In the genomic region with DNA sequence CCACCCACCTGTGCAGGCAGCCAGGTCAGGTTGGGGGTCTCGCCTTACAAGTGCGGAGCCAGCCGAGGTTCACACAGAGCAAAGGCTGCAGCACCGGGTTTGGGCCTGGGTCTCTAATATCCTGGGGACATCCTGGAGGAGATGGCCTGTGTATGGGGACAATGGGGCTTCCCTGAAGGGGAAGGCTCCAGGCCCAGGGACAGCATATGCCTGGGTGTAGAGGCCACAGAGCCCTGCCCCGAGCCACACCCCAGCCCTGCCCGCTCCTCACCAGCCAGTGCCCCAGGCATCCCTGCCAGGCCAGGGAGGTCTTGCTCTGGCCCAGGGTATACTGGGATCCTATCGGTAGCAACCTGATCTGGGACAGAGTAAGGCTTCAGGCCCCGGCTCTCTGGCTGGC, we compare ENCODE assay signal across 1 cellular context.
TF ChIP-seq lines count a peak whose summit lies in the region.

No MANE protein-coding gene starts in this region.

TF ChIP-seq in A549, 52 proteins besides CTCF, POLR2A, EP300 and RAD21 (continued from another document):
- TF ChIP-seq, protein P1, sequence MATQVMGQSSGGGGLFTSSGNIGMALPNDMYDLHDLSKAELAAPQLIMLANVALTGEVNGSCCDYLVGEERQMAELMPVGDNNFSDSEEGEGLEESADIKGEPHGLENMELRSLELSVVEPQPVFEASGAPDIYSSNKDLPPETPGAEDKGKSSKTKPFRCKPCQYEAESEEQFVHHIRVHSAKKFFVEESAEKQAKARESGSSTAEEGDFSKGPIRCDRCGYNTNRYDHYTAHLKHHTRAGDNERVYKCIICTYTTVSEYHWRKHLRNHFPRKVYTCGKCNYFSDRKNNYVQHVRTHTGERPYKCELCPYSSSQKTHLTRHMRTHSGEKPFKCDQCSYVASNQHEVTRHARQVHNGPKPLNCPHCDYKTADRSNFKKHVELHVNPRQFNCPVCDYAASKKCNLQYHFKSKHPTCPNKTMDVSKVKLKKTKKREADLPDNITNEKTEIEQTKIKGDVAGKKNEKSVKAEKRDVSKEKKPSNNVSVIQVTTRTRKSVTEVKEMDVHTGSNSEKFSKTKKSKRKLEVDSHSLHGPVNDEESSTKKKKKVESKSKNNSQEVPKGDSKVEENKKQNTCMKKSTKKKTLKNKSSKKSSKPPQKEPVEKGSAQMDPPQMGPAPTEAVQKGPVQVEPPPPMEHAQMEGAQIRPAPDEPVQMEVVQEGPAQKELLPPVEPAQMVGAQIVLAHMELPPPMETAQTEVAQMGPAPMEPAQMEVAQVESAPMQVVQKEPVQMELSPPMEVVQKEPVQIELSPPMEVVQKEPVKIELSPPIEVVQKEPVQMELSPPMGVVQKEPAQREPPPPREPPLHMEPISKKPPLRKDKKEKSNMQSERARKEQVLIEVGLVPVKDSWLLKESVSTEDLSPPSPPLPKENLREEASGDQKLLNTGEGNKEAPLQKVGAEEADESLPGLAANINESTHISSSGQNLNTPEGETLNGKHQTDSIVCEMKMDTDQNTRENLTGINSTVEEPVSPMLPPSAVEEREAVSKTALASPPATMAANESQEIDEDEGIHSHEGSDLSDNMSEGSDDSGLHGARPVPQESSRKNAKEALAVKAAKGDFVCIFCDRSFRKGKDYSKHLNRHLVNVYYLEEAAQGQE (IDR thresholded peaks at IDR 0.05), result no peak
- TF ChIP-seq CBX2 (IDR thresholded peaks at IDR 0.05; ENCODE audit: borderline replicate concordance, low read depth), result no peak
- no peak for TF ChIP-seq CHD4 (IDR thresholded peaks at IDR 0.05; ENCODE audit: borderline replicate concordance)
- no peak for TF ChIP-seq CBX8 (IDR thresholded peaks at IDR 0.05)
- no peak for TF ChIP-seq NR3C1 (IDR thresholded peaks at IDR 0.05)
- no peak for TF ChIP-seq ZNF302 (CRISPR knock-in tag; IDR thresholded peaks at IDR 0.05)
- TF ChIP-seq, protein P2, sequence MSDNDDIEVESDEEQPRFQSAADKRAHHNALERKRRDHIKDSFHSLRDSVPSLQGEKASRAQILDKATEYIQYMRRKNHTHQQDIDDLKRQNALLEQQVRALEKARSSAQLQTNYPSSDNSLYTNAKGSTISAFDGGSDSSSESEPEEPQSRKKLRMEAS (IDR thresholded peaks at IDR 0.05), result no peak
- no peak for TF ChIP-seq CEBPB (IDR thresholded peaks at IDR 0.05)
- no peak for TF ChIP-seq FOSL2 (IDR thresholded peaks at IDR 0.05)
- no peak for TF ChIP-seq FOSL2 (CRISPR knock-in tag; IDR thresholded peaks at IDR 0.05)
- TF ChIP-seq ZC3H11A (IDR thresholded peaks at IDR 0.05), result no peak
- no peak for TF ChIP-seq RFX5 (IDR thresholded peaks at IDR 0.05)
- TF ChIP-seq SREBF2 (IDR thresholded peaks at IDR 0.05), result no peak
